10 cellular contexts compared by ENCODE assay signal in genomic region chr9:120915854-120916495, GRCh38. TPM values are rescaled to one million over a fixed set of nuclear protein-coding genes. Genes with fewer than 3 reads are reported as not detected.
A peak's percentile ranks its signal among the peaks of the same experiment; 100 is the strongest.
DNase-seq lines count a peak whose midpoint lies in the region; ATAC-seq and TF ChIP-seq lines count a peak whose summit lies in the region.
"Had no signal": no experiment of that assay in that cellular context is flagged by ENCODE, and none has a peak within 500 bp of the region (broad histone marks: within the 10 kb centered on the region; RNA-seq: fewer than 3 reads in every experiment).

No MANE protein-coding gene starts in this region.

- no peaks in the 10 kb centered on the region for H3K27me3 Mint-ChIP-seq in CD8-positive, alpha-beta T cell (ENCODE audit: low read depth)

- H3K4me3 Mint-ChIP-seq in CD8-positive, alpha-beta T cell: peak overlapping the region; percentile 45

- H3K4me3 ChIP-seq in CD8-positive, alpha-beta T cell (ENCODE audit: low read depth, low read length): no peak overlapping the region
- H3K4me3 ChIP-seq: body of pancreas had no signal

- H3K4me1 ChIP-seq in CD8-positive, alpha-beta T cell (ENCODE audit: insufficient read depth, low read length): peaks cover 69% of the 10 kb centered on the region
- H3K4me1 ChIP-seq: body of pancreas had no signal

- no peaks in the 10 kb centered on the region for H3K9me3 Mint-ChIP-seq in CD8-positive, alpha-beta T cell
- H3K9me3 Mint-ChIP-seq in activated naive CD4-positive, alpha-beta T cell treated with anti-CD3 and anti-CD28 coated beads, Interleukin-2, amount 50 U/mL, for 72 hours: no peaks in the 10 kb centered on the region

- TF ChIP-seq CTCF in CD8-positive, alpha-beta T cell (IDR thresholded peaks at IDR 0.05): no peak

- H3K27ac ChIP-seq in CD8-positive, alpha-beta T cell (ENCODE audit: low read depth, low read length): no peak overlapping the region
- H3K27ac ChIP-seq: body of pancreas had no signal

- H3K4me1 Mint-ChIP-seq in CD8-positive, alpha-beta T cell (ENCODE audit: low read depth): peaks cover 82% of the 10 kb centered on the region

- DNase-seq in CD8-positive, alpha-beta T cell: peak in 1 of 7 experiments; percentile 68
- DNase-seq in NCI-H69 (lab: John Stamatoyannopoulos, UW) (peak; percentile 37), pons (ENCODE audit: low spot score) (peak; percentile 63), NOMO-1 treated with DMSO at 0.1 percent for 48 hours (lab: John Stamatoyannopoulos, UW; ENCODE audit: unreplicated experiment) (no peak), amniotic stem cell (lab: John Stamatoyannopoulos, UW) (no peak)
- no peak for DNase-seq in activated naive CD4-positive, alpha-beta T cell treated with anti-CD3 and anti-CD28 coated beads, Interleukin-2, amount 50 U/mL, for 72 hours (ENCODE audit: low spot score in 2 of 2)
- DNase-seq: NCI-H1092 had no signal

- peaks cover 51% of the 10 kb centered on the region for H3K36me3 ChIP-seq in CD8-positive, alpha-beta T cell (ENCODE audit: insufficient read depth, low read length)

- no peaks in the 10 kb centered on the region for H3K27me3 ChIP-seq in CD8-positive, alpha-beta T cell (ENCODE audit: insufficient read depth, low read length)
- H3K27me3 ChIP-seq: body of pancreas had no signal

- POLR2A ChIA-PET in CD8-positive, alpha-beta T cell (lab: Charles Lee): interaction anchor here (1.0 to 38.7 kb wide), 8 partner anchors 0 to 284 kb away, joined by 3 to 1009 read pairs (median 5); partner anchors contain the start of genes PHF19 and TRAF1

- H3K9me3 ChIP-seq in CD8-positive, alpha-beta T cell (ENCODE audit: low read length): no peaks in the 10 kb centered on the region
- H3K9me3 ChIP-seq: body of pancreas had no signal

- peak; percentile 82 for ATAC-seq in CD8-positive, alpha-beta T cell
- peak; percentile 41 to 89 for ATAC-seq in activated naive CD4-positive, alpha-beta T cell treated with anti-CD3 and anti-CD28 coated beads, Interleukin-2, amount 50 U/mL, for 72 hours
- no peak for ATAC-seq in HG02973 (IDR thresholded peaks at IDR 0.05; ENCODE audit: unreplicated experiment)
- no peak for ATAC-seq in GM21367 (IDR thresholded peaks at IDR 0.05; ENCODE audit: unreplicated experiment)

- CTCF ChIA-PET in CD8-positive, alpha-beta T cell (lab: Charles Lee): interaction anchor here (0.7 to 2.6 kb wide), 9 partner anchors 9 to 50 kb away, joined by 3 to 16 read pairs (median 4); partner anchors contain the start of gene TRAF1

- peak overlapping the region; percentile 90 for H3K27ac Mint-ChIP-seq in CD8-positive, alpha-beta T cell
- peak overlapping the region; percentile 50 to 99 for H3K27ac Mint-ChIP-seq in activated naive CD4-positive, alpha-beta T cell treated with anti-CD3 and anti-CD28 coated beads, Interleukin-2, amount 50 U/mL, for 72 hours

- peaks cover 83% of the 10 kb centered on the region for H3K36me3 Mint-ChIP-seq in CD8-positive, alpha-beta T cell
- H3K36me3 Mint-ChIP-seq in activated naive CD4-positive, alpha-beta T cell treated with anti-CD3 and anti-CD28 coated beads, Interleukin-2, amount 50 U/mL, for 72 hours: peaks cover 83 to 87% of the 10 kb centered on the region in 2 donors

- intact Hi-C loops in CD8-positive, alpha-beta T cell (cut with DNase I, micrococcal nuclease): loop anchor here (1.0 to 2.0 kb wide), 4 partner anchors 9 to 26 kb away; no protein-coding TSS in a partner anchor

RNA-seq across cellular contexts. Expression of gene TRAF1, which starts 10.6 kb away (rescaled TPM):
- total RNA-seq in CD8-positive, alpha-beta T cell: 10 to 100 TPM; 61.2 to 61.7 TPM
- total RNA-seq in activated naive CD4-positive, alpha-beta T cell treated with anti-CD3 and anti-CD28 coated beads, Interleukin-2, amount 50 U/mL, for 72 hours: 100 to 1,000 TPM in 1 of 2 donors, 10 to 100 TPM in 1; 99.5 to 100 TPM

RNA-seq across cellular contexts. Expression of gene PHF19, which starts 39.0 kb away (rescaled TPM):
- 10 to 100 TPM; 47.3 to 48.5 TPM for total RNA-seq in CD8-positive, alpha-beta T cell
- total RNA-seq in activated naive CD4-positive, alpha-beta T cell treated with anti-CD3 and anti-CD28 coated beads, Interleukin-2, amount 50 U/mL, for 72 hours: 100 to 1,000 TPM; 305 to 312 TPM

Comparison
In these comparisons a context has a peak if more than half of its experiments do, and no peak if none do; other contexts are left out.
1. ATAC-seq: peak in CD8-positive, alpha-beta T cell (single experiment) and activated naive CD4-positive, alpha-beta T cell treated with anti-CD3 and anti-CD28 coated beads, Interleukin-2, amount 50 U/mL, for 72 hours (2 of 2); none in HG02973 (single experiment) and GM21367 (single experiment).
2. DNase-seq: peak in NCI-H69 (single experiment) and pons (single experiment); none in activated naive CD4-positive, alpha-beta T cell treated with anti-CD3 and anti-CD28 coated beads, Interleukin-2, amount 50 U/mL, for 72 hours (0 of 2), NOMO-1 treated with DMSO at 0.1 percent for 48 hours (single experiment) and amniotic stem cell (single experiment).
3. RNA of gene PHF19, which starts 39.0 kb away (total RNA-seq): 305 to 312 TPM in activated naive CD4-positive, alpha-beta T cell treated with anti-CD3 and anti-CD28 coated beads, Interleukin-2, amount 50 U/mL, for 72 hours; 47.3 to 48.5 TPM in CD8-positive, alpha-beta T cell; every median in the first group is over 4 times any median in the second.